Comparison of ENCODE assay signal across 11 cellular contexts in the genomic region with DNA sequence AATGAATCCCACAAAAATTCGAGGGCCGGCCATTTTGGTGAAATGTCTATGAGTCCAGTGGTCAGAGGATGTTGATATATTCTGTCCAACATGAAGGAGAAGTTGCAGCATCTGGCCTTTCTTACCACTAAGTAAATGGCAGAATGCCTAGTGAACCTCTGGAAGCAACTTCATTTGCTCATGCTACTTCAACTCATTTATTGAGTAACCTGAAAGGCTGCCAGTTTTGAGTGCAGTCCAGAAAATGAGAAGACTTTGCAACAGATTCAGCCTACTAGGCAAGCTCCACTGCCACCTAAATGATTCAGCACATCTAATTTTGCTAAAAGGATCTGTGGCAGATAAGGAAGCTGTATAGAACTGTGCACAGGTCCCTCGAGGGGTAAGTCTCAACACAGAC.
DNase-seq lines count a peak whose midpoint lies in the region; ATAC-seq and TF ChIP-seq lines count a peak whose summit lies in the region.
"Had no signal": no experiment of that assay in that cellular context is flagged by ENCODE, and none has a peak within 500 bp of the region (broad histone marks: within the 10 kb centered on the region; RNA-seq: fewer than 3 reads in every experiment).

No MANE protein-coding gene starts in this region.

- no peaks in the 10 kb centered on the region for H3K4me1 Mint-ChIP-seq in T-helper 2 cell treated with Interferon-gamma antibody and Interleukin-4, amounts not matched to agents 5 μg/mL and 100 μg/mL, for 36 hours (ENCODE audit: low read depth)

- H3K4me3 ChIP-seq in fibroblast of mammary gland (ENCODE audit: control insufficient read depth, low read depth, low read length) (no peak overlapping the region), skeletal muscle cell (ENCODE audit: low read depth, low read length) (no peak overlapping the region)
- H3K4me3 ChIP-seq: Peyer's patch had no signal

- peaks cover 28% of the 10 kb centered on the region for H3K27me3 Mint-ChIP-seq in T-helper 2 cell treated with Interferon-gamma antibody and Interleukin-4, amounts not matched to agents 5 μg/mL and 100 μg/mL, for 36 hours (ENCODE audit: low read depth)

- ATAC-seq in HG03159 (IDR thresholded peaks at IDR 0.05; ENCODE audit: unreplicated experiment) = no peak
- ATAC-seq: HCT116 had no signal

- H3K27ac Mint-ChIP-seq in T-helper 2 cell treated with Interferon-gamma antibody and Interleukin-4, amounts not matched to agents 5 μg/mL and 100 μg/mL, for 36 hours = no peak overlapping the region

- no peaks in the 10 kb centered on the region for H3K9me3 Mint-ChIP-seq in T-helper 2 cell treated with Interferon-gamma antibody and Interleukin-4, amounts not matched to agents 5 μg/mL and 100 μg/mL, for 36 hours

- H3K4me3 Mint-ChIP-seq in T-helper 2 cell treated with Interferon-gamma antibody and Interleukin-4, amounts not matched to agents 5 μg/mL and 100 μg/mL, for 36 hours = no peak overlapping the region

- DNase-seq in HCEC 1CT (peak; percentile 70), RWPE1 (ENCODE audit: low spot score) (no peak), fibroblast of mammary gland (ENCODE audit: low read depth) (peak; percentile 99), skeletal muscle cell (ENCODE audit: low read depth) (peak; percentile 71), GM19240 (ENCODE audit: insufficient read length, low spot score) (no peak)
- DNase-seq in T-helper 2 cell treated with Interferon-gamma antibody and Interleukin-4, amounts not matched to agents 5 μg/mL and 100 μg/mL, for 36 hours (ENCODE audit: low spot score) = no peak
- DNase-seq: effector CD8-positive, alpha-beta T cell; NCI-H1436; Peyer's patch had no signal

- CTCF ChIA-PET in RWPE1 (lab: Yijun Ruan, JAX) = no interaction called here

- POLR2A ChIA-PET in RWPE1 (lab: Yijun Ruan, JAX; ENCODE audit: low non-redundant PET) = no interaction called here

- peak overlapping the region; percentile 87 for H3K27ac ChIP-seq in RWPE1

- no peaks in the 10 kb centered on the region for H3K36me3 Mint-ChIP-seq in T-helper 2 cell treated with Interferon-gamma antibody and Interleukin-4, amounts not matched to agents 5 μg/mL and 100 μg/mL, for 36 hours (ENCODE audit: low read depth)

- TF ChIP-seq CTCF in RWPE1 (conservative IDR thresholded peaks at IDR 0.05; ENCODE audit: low read depth) = no peak
- no peak for TF ChIP-seq CTCF in fibroblast of mammary gland (conservative IDR thresholded peaks at IDR 0.05; ENCODE audit: control insufficient read depth, insufficient read depth, low read depth, low read length)

Comparison
In these comparisons a context has a peak if more than half of its experiments do, and no peak if none do; other contexts are left out.
1. DNase-seq: peak in HCEC 1CT (single experiment), fibroblast of mammary gland (single experiment) and skeletal muscle cell (single experiment); none in RWPE1 (single experiment), T-helper 2 cell treated with Interferon-gamma antibody and Interleukin-4, amounts not matched to agents 5 μg/mL and 100 μg/mL, for 36 hours (single experiment) and GM19240 (single experiment).